26 cellular contexts compared by ENCODE assay signal in the genomic region with DNA sequence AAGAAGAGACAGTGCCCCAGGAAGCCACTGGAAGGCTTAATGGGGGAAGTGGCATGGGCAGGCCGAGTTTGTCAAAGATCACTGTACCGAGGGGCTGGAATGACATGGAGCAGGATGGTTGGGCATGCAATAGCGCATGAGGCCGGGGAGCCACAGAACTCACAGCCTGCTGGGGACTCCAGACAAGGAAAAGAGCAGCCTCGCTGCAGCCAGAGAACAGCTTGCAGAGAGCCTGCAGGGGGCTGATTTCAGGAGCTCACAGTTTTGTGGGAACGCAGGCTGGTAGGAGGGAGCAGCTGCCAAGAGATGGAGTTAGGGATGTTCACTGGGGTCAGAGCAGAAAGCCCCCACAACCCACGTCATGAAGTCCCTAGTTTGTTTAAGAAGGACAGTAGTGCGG. TPM values are rescaled to one million over a fixed set of nuclear protein-coding genes. Genes with fewer than 3 reads are reported as not detected.
"Had no signal": no experiment of that assay in that cellular context is flagged by ENCODE, and none has a peak within 500 bp of the region (broad histone marks: within the 10 kb centered on the region; RNA-seq: fewer than 3 reads in every experiment).

No MANE protein-coding gene starts in this region.

- ATAC-seq: activated CD8-positive, alpha-beta T cell treated with anti-CD3 and anti-CD28 coated beads for 36 hours; Panc1; Right ventricle myocardium inferior; T-cell had no signal

- H3K4me3 ChIP-seq: cardiac muscle cell, SK-N-MC had no signal

- H3K27ac ChIP-seq: brain microvascular endothelial cell, cardiac muscle cell, SK-N-MC, VCaP had no signal

- DNase-seq: activated CD4-positive, alpha-beta T cell treated with anti-CD3 and anti-CD28 coated beads for 4 hours; activated CD8-positive, alpha-beta memory T cell treated with anti-CD3 and anti-CD28 coated beads, Interleukin-2, amount 50 U/mL, for 48 hours; activated CD8-positive, alpha-beta T cell treated with anti-CD3 and anti-CD28 coated beads for 36 hours; activated effector memory CD4-positive, alpha-beta T cell treated with Interleukin-2 at 50 U/mL for 16 hours; activated naive CD4-positive, alpha-beta T cell; activated T-cell treated with anti-CD3 and anti-CD28 coated beads, Interleukin-2, amount 50 U/mL, for 1 hour; brain microvascular endothelial cell; cerebellar nuclear complex; KG1; NCI-H1092; NCI-H1417; NCI-H1930; NCI-H2171 treated with DMSO at 0.1 percent for 48 hours; NCI-H226; NCI-H526; OCI-M1; RPMI8226; T-cell had no signal

- H3K36me3 ChIP-seq: brain microvascular endothelial cell, cardiac muscle cell had no signal

- H3K27me3 ChIP-seq: brain microvascular endothelial cell, cardiac muscle cell had no signal

- H3K4me3 Mint-ChIP-seq: activated CD8-positive, alpha-beta T cell treated with anti-CD3 and anti-CD28 coated beads for 36 hours; activated naive CD4-positive, alpha-beta T cell treated with anti-CD3 and anti-CD28 coated beads, Interleukin-2, amount 50 U/mL, for 24 hours; T-cell had no signal

- H3K27ac Mint-ChIP-seq: activated CD8-positive, alpha-beta T cell treated with anti-CD3 and anti-CD28 coated beads for 36 hours; activated naive CD4-positive, alpha-beta T cell treated with anti-CD3 and anti-CD28 coated beads, Interleukin-2, amount 50 U/mL, for 24 hours; T-cell had no signal

- H3K4me1 Mint-ChIP-seq: activated naive CD4-positive, alpha-beta T cell treated with anti-CD3 and anti-CD28 coated beads, Interleukin-2, amount 50 U/mL, for 24 hours; T-cell had no signal

- H3K36me3 Mint-ChIP-seq: activated naive CD4-positive, alpha-beta T cell treated with anti-CD3 and anti-CD28 coated beads, Interleukin-2, amount 50 U/mL, for 24 hours; T-cell had no signal

- H3K9me3 Mint-ChIP-seq: activated CD8-positive, alpha-beta T cell treated with anti-CD3 and anti-CD28 coated beads for 36 hours; activated naive CD4-positive, alpha-beta T cell treated with anti-CD3 and anti-CD28 coated beads, Interleukin-2, amount 50 U/mL, for 24 hours; T-cell had no signal

RNA-seq across cellular contexts. Expression of a gene that starts 45.4 kb away (rescaled TPM):
- total RNA-seq: activated CD8-positive, alpha-beta T cell treated with anti-CD3 and anti-CD28 coated beads for 36 hours; LHCN-M2; T-helper 2 cell treated with Interferon-gamma antibody and Interleukin-4, amounts not matched to agents 100 ng/mL and 5 ng/mL, for 36 hours had no signal
